Comparison of ENCODE assay signal across 15 cellular contexts in genomic region chr4:153434190-153434589, GRCh38. TPM values are rescaled to one million over a fixed set of nuclear protein-coding genes. Genes with fewer than 3 reads are reported as not detected.
DNase-seq lines count a peak whose midpoint lies in the region; ATAC-seq and TF ChIP-seq lines count a peak whose summit lies in the region.
"Had no signal": no experiment of that assay in that cellular context is flagged by ENCODE, and none has a peak within 500 bp of the region (broad histone marks: within the 10 kb centered on the region; RNA-seq: fewer than 3 reads in every experiment).

No MANE protein-coding gene starts in this region.

- H3K4me1 ChIP-seq in Loucy (ENCODE audit: insufficient read depth, low read length, poor library complexity, severe bottlenecking): peaks cover 50% of the 10 kb centered on the region
- H3K4me1 ChIP-seq: neural progenitor cell had no signal

- no peaks in the 10 kb centered on the region for H3K9me2 ChIP-seq in Loucy (replicated peaks; ENCODE audit: low read depth, low read length)

- H3K9ac ChIP-seq in Loucy (ENCODE audit: low read depth, low read length, poor library complexity, severe bottlenecking): peak overlapping the region; percentile 58
- H3K9ac ChIP-seq: neural progenitor cell had no signal

- peak in 1 of 2 donors; percentile 27 for ATAC-seq in activated T-cell treated with anti-CD3 and anti-CD28 coated beads, Interleukin-2, amount 50 U/mL, for 72 hours (replicated peaks in 1 of 2)
- ATAC-seq in stimulated activated memory B cell treated with anti-CD40 and anti-IgM and Interleukin-4, amounts not matched to agents 10 μg/mL and 1 μg/mL and 100 μg/mL, for 72 hours: no peak
- no peak for ATAC-seq in GM18520 (IDR thresholded peaks at IDR 0.05; ENCODE audit: unreplicated experiment)

- H3K27me3 Mint-ChIP-seq in activated T-cell treated with anti-CD3 and anti-CD28 coated beads, Interleukin-2, amount 50 U/mL, for 72 hours (ENCODE audit: low read depth): no peaks in the 10 kb centered on the region
- no peaks in the 10 kb centered on the region for H3K27me3 Mint-ChIP-seq in activated naive CD8-positive, alpha-beta T cell
- no peaks in the 10 kb centered on the region for H3K27me3 Mint-ChIP-seq in stimulated activated memory B cell treated with anti-CD40 and anti-IgM and Interleukin-4, amounts not matched to agents 10 μg/mL and 1 μg/mL and 100 μg/mL, for 72 hours
- H3K27me3 Mint-ChIP-seq: central memory CD8-positive, alpha-beta T cell had no signal

- H3K9me3 ChIP-seq in Loucy (ENCODE audit: insufficient read depth, low read depth, low read length): no peaks in the 10 kb centered on the region
- H3K9me3 ChIP-seq: heart left ventricle had no signal

- peaks cover 12% of the 10 kb centered on the region; the same call in 1 of the 2 replicates for H3K79me2 ChIP-seq in Loucy (ENCODE audit: insufficient read depth, low read length)

- no peak overlapping the region for H2AFZ ChIP-seq in Loucy (ENCODE audit: low read length)
- H2AFZ ChIP-seq: neural progenitor cell had no signal

- H4K20me1 ChIP-seq in Loucy (ENCODE audit: insufficient read depth, low read length, poor library complexity, severe bottlenecking): no peaks in the 10 kb centered on the region

- H3K27ac Mint-ChIP-seq in activated T-cell treated with anti-CD3 and anti-CD28 coated beads, Interleukin-2, amount 50 U/mL, for 72 hours: peak overlapping the region; percentile 14
- H3K27ac Mint-ChIP-seq in activated naive CD8-positive, alpha-beta T cell: peak overlapping the region; percentile 95
- peak overlapping the region; percentile 97 for H3K27ac Mint-ChIP-seq in stimulated activated memory B cell treated with anti-CD40 and anti-IgM and Interleukin-4, amounts not matched to agents 10 μg/mL and 1 μg/mL and 100 μg/mL, for 72 hours
- H3K27ac Mint-ChIP-seq: neural progenitor cell had no signal

- no peaks in the 10 kb centered on the region for H3K27me3 ChIP-seq in Loucy (ENCODE audit: insufficient read depth, low read length, poor library complexity, severe bottlenecking)
- H3K27me3 ChIP-seq: heart left ventricle, neural progenitor cell had no signal

- peak overlapping the region; percentile 61 for H3K4me2 ChIP-seq in Loucy (ENCODE audit: low read depth, low read length, poor library complexity, severe bottlenecking)
- H3K4me2 ChIP-seq: neural progenitor cell had no signal

- no peaks in the 10 kb centered on the region for H3K9me3 Mint-ChIP-seq in activated T-cell treated with anti-CD3 and anti-CD28 coated beads, Interleukin-2, amount 50 U/mL, for 72 hours
- H3K9me3 Mint-ChIP-seq in activated naive CD8-positive, alpha-beta T cell (ENCODE audit: low read depth): no peaks in the 10 kb centered on the region
- H3K9me3 Mint-ChIP-seq in stimulated activated memory B cell treated with anti-CD40 and anti-IgM and Interleukin-4, amounts not matched to agents 10 μg/mL and 1 μg/mL and 100 μg/mL, for 72 hours: no peaks in the 10 kb centered on the region
- H3K9me3 Mint-ChIP-seq: neural progenitor cell had no signal

- no peak for DNase-seq in activated T-cell treated with anti-CD3 and anti-CD28 coated beads, Interleukin-2, amount 50 U/mL, for 72 hours
- DNase-seq in activated T-cell treated with anti-CD3 and anti-CD28 coated beads for 4 hours (no peak), globus pallidus (ENCODE audit: low spot score) (no peak)
- no peak for DNase-seq in stimulated activated CD4-positive, alpha-beta T cell treated with anti-CD3 and anti-CD28 coated beads, Interleukin-1b, Interleukin-23, amount 100 ng/mL, for 48 hours
- DNase-seq: amygdala; effector CD4-positive, alpha-beta T cell; heart left ventricle; mesenchymal stem cell; NCI-H748 treated with DMSO at 0.1 percent for 48 hours had no signal

- H3F3A ChIP-seq in Loucy (ENCODE audit: low read depth): no peaks in the 10 kb centered on the region

- H3K4me1 Mint-ChIP-seq in activated T-cell treated with anti-CD3 and anti-CD28 coated beads, Interleukin-2, amount 50 U/mL, for 72 hours (ENCODE audit: low read depth): peaks cover 67% of the 10 kb centered on the region
- peaks cover 66% of the 10 kb centered on the region for H3K4me1 Mint-ChIP-seq in activated naive CD8-positive, alpha-beta T cell (ENCODE audit: low read depth)
- peaks cover 62% of the 10 kb centered on the region for H3K4me1 Mint-ChIP-seq in stimulated activated memory B cell treated with anti-CD40 and anti-IgM and Interleukin-4, amounts not matched to agents 10 μg/mL and 1 μg/mL and 100 μg/mL, for 72 hours

- H3K36me3 ChIP-seq in Loucy (ENCODE audit: insufficient read depth, low read length): no peaks in the 10 kb centered on the region
- H3K36me3 ChIP-seq: heart left ventricle, neural progenitor cell had no signal

- H3K36me3 Mint-ChIP-seq in activated T-cell treated with anti-CD3 and anti-CD28 coated beads, Interleukin-2, amount 50 U/mL, for 72 hours (ENCODE audit: insufficient read depth in 2 of 2): no peaks in the 10 kb centered on the region
- no peaks in the 10 kb centered on the region for H3K36me3 Mint-ChIP-seq in activated naive CD8-positive, alpha-beta T cell
- H3K36me3 Mint-ChIP-seq in stimulated activated memory B cell treated with anti-CD40 and anti-IgM and Interleukin-4, amounts not matched to agents 10 μg/mL and 1 μg/mL and 100 μg/mL, for 72 hours: no peaks in the 10 kb centered on the region
- H3K36me3 Mint-ChIP-seq: neural progenitor cell had no signal

- no peak for TF ChIP-seq CTCF in Loucy (conservative IDR thresholded peaks at IDR 0.05; ENCODE audit: low read length)

- no peak overlapping the region for H3K4me3 ChIP-seq in Loucy (ENCODE audit: low read length, poor library complexity, severe bottlenecking)
- H3K4me3 ChIP-seq: neural progenitor cell had no signal

- peak overlapping the region; percentile 87 to 96 for H3K4me3 Mint-ChIP-seq in activated T-cell treated with anti-CD3 and anti-CD28 coated beads, Interleukin-2, amount 50 U/mL, for 72 hours
- peak overlapping the region; percentile 88 for H3K4me3 Mint-ChIP-seq in activated naive CD8-positive, alpha-beta T cell
- peak overlapping the region; percentile 86 for H3K4me3 Mint-ChIP-seq in stimulated activated memory B cell treated with anti-CD40 and anti-IgM and Interleukin-4, amounts not matched to agents 10 μg/mL and 1 μg/mL and 100 μg/mL, for 72 hours
- H3K4me3 Mint-ChIP-seq: neural progenitor cell had no signal

RNA-seq across cellular contexts. Expression of gene TMEM131L, which starts 32.0 kb away (rescaled TPM):
- 10 to 100 TPM; 32.7 to 44.4 TPM for total RNA-seq in activated T-cell treated with anti-CD3 and anti-CD28 coated beads, Interleukin-2, amount 50 U/mL, for 72 hours

Comparison
In these comparisons a context has a peak if more than half of its experiments do, and no peak if none do; other contexts are left out.
1. H3K27ac Mint-ChIP-seq: peak in every context shown above with its lines; median percentile 97 in stimulated activated memory B cell treated with anti-CD40 and anti-IgM and Interleukin-4, amounts not matched to agents 10 μg/mL and 1 μg/mL and 100 μg/mL, for 72 hours; 95 in activated naive CD8-positive, alpha-beta T cell; 14 in activated T-cell treated with anti-CD3 and anti-CD28 coated beads, Interleukin-2, amount 50 U/mL, for 72 hours.